In genomic region chr18:51188024-51188701, GRCh38 we compare ENCODE assay signal across 13 cellular contexts. TPM values are rescaled to one million over a fixed set of nuclear protein-coding genes. Genes with fewer than 3 reads are reported as not detected.
A peak's percentile ranks its signal among the peaks of the same experiment; 100 is the strongest.
DNase-seq lines count a peak whose midpoint lies in the region; ATAC-seq, FAIRE-seq and TF ChIP-seq lines count a peak whose summit lies in the region.
"Had no signal": no experiment of that assay in that cellular context is flagged by ENCODE, and none has a peak within 500 bp of the region (broad histone marks: within the 10 kb centered on the region; RNA-seq: fewer than 3 reads in every experiment).

No MANE protein-coding gene starts in this region.

- H3K27ac ChIP-seq in left lung (no peak overlapping the region), upper lobe of right lung (no peak overlapping the region)
- H3K27ac ChIP-seq: epithelial cell of prostate had no signal

- H3K4me1 ChIP-seq in left lung (peaks cover 10 to 31% of the 10 kb centered on the region in 2 donors), upper lobe of right lung (peaks cover 40% of the 10 kb centered on the region)

- H3K27me3 ChIP-seq in left lung (no peaks in the 10 kb centered on the region), upper lobe of right lung (no peaks in the 10 kb centered on the region)

- no peak for FAIRE-seq in urothelium cell line (lab: Jason Lieb, UNC)

- TF ChIP-seq CTCF in left lung (IDR thresholded peaks at IDR 0.05): no peak
- no peak for TF ChIP-seq CTCF in upper lobe of right lung (IDR thresholded peaks at IDR 0.05)
- TF ChIP-seq CTCF in foreskin fibroblast (IDR thresholded peaks at IDR 0.05; ENCODE audit: low read depth, low read length): no peak

- no peak for DNase-seq in left lung
- DNase-seq in upper lobe of right lung: no peak
- DNase-seq in NCI-H526 (lab: John Stamatoyannopoulos, UW): no peak
- no peak for DNase-seq in foreskin fibroblast
- no peak for DNase-seq in urothelium cell line (ENCODE audit: low spot score)
- DNase-seq: activated CD4-positive, CD25-positive, alpha-beta regulatory T cell treated with anti-CD3 and anti-CD28 coated beads, Interleukin-2, amount 50 U/mL, for 72 hours; amniotic stem cell; NCI-H2081 treated with DMSO at 0.1 percent for 48 hours; RPMI8226 had no signal

- H3K9me3 ChIP-seq in left lung: no peaks in the 10 kb centered on the region
- no peaks in the 10 kb centered on the region for H3K9me3 ChIP-seq in upper lobe of right lung

- intact Hi-C loops in left lung (cut with DNase I): no loop called here
- intact Hi-C loops in upper lobe of right lung (cut with DNase I): no loop called here

- no peaks in the 10 kb centered on the region for H3K36me3 ChIP-seq in left lung
- H3K36me3 ChIP-seq in upper lobe of right lung: no peaks in the 10 kb centered on the region

- H3K4me3 ChIP-seq in left lung: no peak overlapping the region
- H3K4me3 ChIP-seq in upper lobe of right lung: no peak overlapping the region
- H3K4me3 ChIP-seq in foreskin fibroblast (ENCODE audit: low read depth in 1 of 2, low read length in 2 of 2): no peak overlapping the region

- ATAC-seq in GM18511 (IDR thresholded peaks at IDR 0.05; ENCODE audit: unreplicated experiment): peak; percentile 59
- peak; percentile 41 for ATAC-seq in GM21360 (IDR thresholded peaks at IDR 0.05; ENCODE audit: unreplicated experiment)
- peak; percentile 61 for ATAC-seq in HG03354 (IDR thresholded peaks at IDR 0.05; ENCODE audit: poor library complexity, severe bottlenecking, unreplicated experiment)
- ATAC-seq in left lung: peak; percentile 43
- no peak for ATAC-seq in upper lobe of right lung

RNA-seq across cellular contexts. Expression of gene MEX3C, which starts 9.3 kb away (rescaled TPM):
- total RNA-seq in left lung (10 to 100 TPM; 21.4 to 28.3 TPM), upper lobe of right lung (24.8 TPM)
